Comparison of ENCODE assay signal across 15 cellular contexts in genomic region chr1:230348386-230349022, GRCh38.
"Had no signal": no experiment of that assay in that cellular context is flagged by ENCODE, and none has a peak within 500 bp of the region (broad histone marks: within the 10 kb centered on the region; RNA-seq: fewer than 3 reads in every experiment).

No MANE protein-coding gene starts in this region.

- H3K4me1 Mint-ChIP-seq: activated B cell treated with CpG ODN at 0.5 μM for 24 hours; activated CD4-positive, alpha-beta T cell treated with anti-CD3 and anti-CD28 coated beads, Interleukin-2, amount 10 ng/mL, durations not matched to agents 24 days and 14 days; activated naive CD8-positive, alpha-beta T cell treated with anti-CD3 and anti-CD28 coated beads, Interleukin-2, amount 10 ng/mL, durations not matched to agents 7 days and 5 days had no signal

- H3K27me3 ChIP-seq: sigmoid colon, tibial artery, vagina had no signal

- H3K4me3 Mint-ChIP-seq: activated B cell treated with CpG ODN at 0.5 μM for 24 hours; activated CD4-positive, alpha-beta T cell treated with anti-CD3 and anti-CD28 coated beads, Interleukin-2, amount 10 ng/mL, durations not matched to agents 24 days and 14 days; activated CD8-positive, alpha-beta T cell treated with anti-CD3 and anti-CD28 coated beads, Interleukin-2, amount 10 ng/mL, durations not matched to agents 7 days and 5 days; activated naive CD8-positive, alpha-beta T cell treated with anti-CD3 and anti-CD28 coated beads, Interleukin-2, amount 10 ng/mL, durations not matched to agents 7 days and 5 days; activated T-cell treated with anti-CD3 and anti-CD28 coated beads, Interleukin-2, amount 50 U/mL, for 72 hours had no signal

- H3K36me3 Mint-ChIP-seq: activated naive CD8-positive, alpha-beta T cell treated with anti-CD3 and anti-CD28 coated beads, Interleukin-2, amount 10 ng/mL, durations not matched to agents 7 days and 5 days had no signal

- H3K36me3 ChIP-seq: sigmoid colon, spleen, tibial artery, vagina had no signal

- H3K9me3 ChIP-seq: sigmoid colon, spleen, tibial artery, vagina had no signal

- H3K27ac ChIP-seq: sigmoid colon, spleen, tibial artery, vagina had no signal

- DNase-seq: activated B cell treated with CpG ODN at 0.5 μM for 24 hours; activated CD4-positive, alpha-beta T cell treated with anti-CD3 and anti-CD28 coated beads, Interleukin-2, amount 10 ng/mL, durations not matched to agents 24 days and 14 days; activated CD8-positive, alpha-beta memory T cell treated with anti-CD3 and anti-CD28 coated beads, Interleukin-2, amount 50 U/mL, for 48 hours; activated CD8-positive, alpha-beta T cell treated with anti-CD3 and anti-CD28 coated beads, Interleukin-2, amount 10 ng/mL, durations not matched to agents 7 days and 5 days; activated gamma-delta T cell; activated naive CD8-positive, alpha-beta T cell treated with anti-CD3 and anti-CD28 coated beads, Interleukin-2, amount 10 ng/mL, durations not matched to agents 7 days and 5 days; activated T-cell treated with anti-CD3 and anti-CD28 coated beads, Interleukin-2, amount 50 U/mL, for 72 hours; aorta; sigmoid colon; spleen; T-helper 2 cell; tibial artery had no signal

- ATAC-seq: activated CD8-positive, alpha-beta T cell treated with anti-CD3 and anti-CD28 coated beads, Interleukin-2, amount 10 ng/mL, durations not matched to agents 7 days and 5 days; activated T-cell treated with anti-CD3 and anti-CD28 coated beads, Interleukin-2, amount 50 U/mL, for 72 hours had no signal

- H3K4me1 ChIP-seq: sigmoid colon, spleen had no signal

- FAIRE-seq: bronchial epithelial cell, endometrium had no signal

- H3K9me3 Mint-ChIP-seq: activated B cell treated with CpG ODN at 0.5 μM for 24 hours; activated CD4-positive, alpha-beta T cell treated with anti-CD3 and anti-CD28 coated beads, Interleukin-2, amount 10 ng/mL, durations not matched to agents 24 days and 14 days; activated naive CD8-positive, alpha-beta T cell treated with anti-CD3 and anti-CD28 coated beads, Interleukin-2, amount 10 ng/mL, durations not matched to agents 7 days and 5 days; activated T-cell treated with anti-CD3 and anti-CD28 coated beads, Interleukin-2, amount 50 U/mL, for 72 hours had no signal

- H3K4me3 ChIP-seq: sigmoid colon, spleen, tibial artery, vagina had no signal

- H3K27ac Mint-ChIP-seq: activated B cell treated with CpG ODN at 0.5 μM for 24 hours; activated CD4-positive, alpha-beta T cell treated with anti-CD3 and anti-CD28 coated beads, Interleukin-2, amount 10 ng/mL, durations not matched to agents 24 days and 14 days; activated CD8-positive, alpha-beta T cell treated with anti-CD3 and anti-CD28 coated beads, Interleukin-2, amount 10 ng/mL, durations not matched to agents 7 days and 5 days; activated naive CD8-positive, alpha-beta T cell treated with anti-CD3 and anti-CD28 coated beads, Interleukin-2, amount 10 ng/mL, durations not matched to agents 7 days and 5 days; activated T-cell treated with anti-CD3 and anti-CD28 coated beads, Interleukin-2, amount 50 U/mL, for 72 hours had no signal
